22 cellular contexts compared by ENCODE assay signal in genomic region chr2:76080154-76080553, GRCh38.
"Had no signal": no experiment of that assay in that cellular context is flagged by ENCODE, and none has a peak within 500 bp of the region (broad histone marks: within the 10 kb centered on the region; RNA-seq: fewer than 3 reads in every experiment).

No MANE protein-coding gene starts in this region.

- H3K27ac ChIP-seq: body of pancreas, spleen, suprapubic skin, upper lobe of left lung had no signal

- H3K4me3 ChIP-seq: body of pancreas, mucosa of descending colon, spleen, suprapubic skin, upper lobe of left lung had no signal

- H3K4me1 ChIP-seq: body of pancreas, spleen, suprapubic skin, upper lobe of left lung had no signal

- H3K4me1 Mint-ChIP-seq: activated CD8-positive, alpha-beta memory T cell treated with anti-CD3 and anti-CD28 coated beads, Interleukin-2, amount 10 ng/mL, durations not matched to agents 7 days and 5 days; activated naive CD4-positive, alpha-beta T cell treated with anti-CD3 and anti-CD28 coated beads, Interleukin-2, amount 50 U/mL, for 24 hours; central memory CD8-positive, alpha-beta T cell; naive thymus-derived CD8-positive, alpha-beta T cell had no signal

- H3K9me3 Mint-ChIP-seq: dendritic cell treated with granulocyte-macrophage colony-stimulating factor and Interleukin-4, amounts not matched to agents 40 ng/mL and 50 ng/mL, for 4 days had no signal

- H3K27me3 ChIP-seq: body of pancreas, spleen, suprapubic skin, upper lobe of left lung had no signal

- H3K27ac Mint-ChIP-seq: activated CD8-positive, alpha-beta memory T cell treated with anti-CD3 and anti-CD28 coated beads, Interleukin-2, amount 10 ng/mL, durations not matched to agents 7 days and 5 days; activated naive CD4-positive, alpha-beta T cell treated with anti-CD3 and anti-CD28 coated beads, Interleukin-2, amount 50 U/mL, for 24 hours; activated T-cell treated with anti-CD3 and anti-CD28 coated beads, Interleukin-2, amount 50 U/mL, for 24 hours; dendritic cell treated with granulocyte-macrophage colony-stimulating factor and Interleukin-4, amounts not matched to agents 40 ng/mL and 50 ng/mL, for 4 days; effector memory CD8-positive, alpha-beta T cell; naive thymus-derived CD8-positive, alpha-beta T cell; T-helper 2 cell treated with Interferon-gamma antibody and Interleukin-4, amounts not matched to agents 5 μg/mL and 100 μg/mL, for 36 hours had no signal

- H3K36me3 Mint-ChIP-seq: activated CD8-positive, alpha-beta memory T cell treated with anti-CD3 and anti-CD28 coated beads, Interleukin-2, amount 10 ng/mL, durations not matched to agents 7 days and 5 days; activated naive CD4-positive, alpha-beta T cell treated with anti-CD3 and anti-CD28 coated beads, Interleukin-2, amount 50 U/mL, for 24 hours; naive thymus-derived CD8-positive, alpha-beta T cell had no signal

- H3K4me3 Mint-ChIP-seq: activated CD8-positive, alpha-beta memory T cell treated with anti-CD3 and anti-CD28 coated beads, Interleukin-2, amount 10 ng/mL, durations not matched to agents 7 days and 5 days; activated naive CD4-positive, alpha-beta T cell treated with anti-CD3 and anti-CD28 coated beads, Interleukin-2, amount 50 U/mL, for 24 hours; activated T-cell treated with anti-CD3 and anti-CD28 coated beads, Interleukin-2, amount 50 U/mL, for 24 hours; central memory CD8-positive, alpha-beta T cell; dendritic cell treated with granulocyte-macrophage colony-stimulating factor and Interleukin-4, amounts not matched to agents 40 ng/mL and 50 ng/mL, for 4 days; effector memory CD8-positive, alpha-beta T cell; naive thymus-derived CD8-positive, alpha-beta T cell; T-helper 2 cell treated with Interferon-gamma antibody and Interleukin-4, amounts not matched to agents 5 μg/mL and 100 μg/mL, for 36 hours had no signal

- H3K9me3 ChIP-seq: body of pancreas, mucosa of descending colon, spleen, suprapubic skin, upper lobe of left lung had no signal

- DNase-seq: activated CD4-positive, alpha-beta T cell treated with anti-CD3 and anti-CD28 coated beads for 1 hour; activated CD4-positive, alpha-beta T cell treated with anti-CD3 and anti-CD28 coated beads, Interleukin-2, amount 50 U/mL, for 48 hours; activated CD8-positive, alpha-beta memory T cell treated with anti-CD3 and anti-CD28 coated beads, Interleukin-2, amount 10 ng/mL, durations not matched to agents 7 days and 5 days; activated effector memory CD4-positive, alpha-beta T cell treated with Interleukin-2 at 50 U/mL for 16 hours; activated T-cell treated with anti-CD3 and anti-CD28 coated beads, Interleukin-2, amount 50 U/mL, for 24 hours; body of pancreas; effector memory CD8-positive, alpha-beta T cell; erythroblast; hippocampal formation; mammary epithelial cell; mucosa of descending colon; naive thymus-derived CD8-positive, alpha-beta T cell; right cardiac atrium; spleen; stimulated activated CD4-positive, alpha-beta T cell treated with anti-CD3 and anti-CD28 coated beads, Interleukin-1b, Interleukin-23, amount 100 ng/mL, for 48 hours; stimulated activated naive CD4-positive, alpha-beta T cell; upper lobe of left lung had no signal

- H3K36me3 ChIP-seq: spleen, suprapubic skin, upper lobe of left lung had no signal

- H3K27me3 Mint-ChIP-seq: activated CD8-positive, alpha-beta memory T cell treated with anti-CD3 and anti-CD28 coated beads, Interleukin-2, amount 10 ng/mL, durations not matched to agents 7 days and 5 days; activated naive CD4-positive, alpha-beta T cell treated with anti-CD3 and anti-CD28 coated beads, Interleukin-2, amount 50 U/mL, for 24 hours; activated T-cell treated with anti-CD3 and anti-CD28 coated beads, Interleukin-2, amount 50 U/mL, for 24 hours; central memory CD8-positive, alpha-beta T cell; dendritic cell treated with granulocyte-macrophage colony-stimulating factor and Interleukin-4, amounts not matched to agents 40 ng/mL and 50 ng/mL, for 4 days; effector memory CD8-positive, alpha-beta T cell; naive thymus-derived CD8-positive, alpha-beta T cell had no signal
